ENCODE assay signal across 21 cellular contexts in genomic region chr17:77485089-77485833, GRCh38.
DNase-seq lines count a peak whose midpoint lies in the region; ATAC-seq, FAIRE-seq and TF ChIP-seq lines count a peak whose summit lies in the region.
"Had no signal": no experiment of that assay in that cellular context is flagged by ENCODE, and none has a peak within 500 bp of the region (broad histone marks: within the 10 kb centered on the region; RNA-seq: fewer than 3 reads in every experiment).

No MANE protein-coding gene starts in this region.

- dilution Hi-C loops in IMR-90 (cut with HindIII; ENCODE audit: low sequenced_read_pairs, unreplicated experiment): no loop called here

- no peak overlapping the region for H3K4ac ChIP-seq in IMR-90 (ENCODE audit: low read depth, low read length)
- no peak overlapping the region for H3K4ac ChIP-seq in H1 (replicated peaks; ENCODE audit: insufficient read length, low read depth, low read length)

- CTCF ChIA-PET in IMR-90 (lab: Yijun Ruan, JAX) (no interaction called here), H1 (lab: Charles Lee; ENCODE audit: partially characterized antibody) (no interaction called here), A673 (lab: Charles Lee) (no interaction called here)

- H3K9me3 ChIP-seq in IMR-90 (ENCODE audit: control insufficient read depth, insufficient read depth, low read length) (no peaks in the 10 kb centered on the region), H1 (ENCODE audit: insufficient read depth in 2 of 2, low read depth in 1 of 2, low read length in 1 of 2) (no peaks in the 10 kb centered on the region; a peak in 1 of 4 replicates), psoas muscle (no peaks in the 10 kb centered on the region), A673 (ENCODE audit: low read depth, low read length, poor library complexity, severe bottlenecking) (no peaks in the 10 kb centered on the region), right atrium auricular region (no peaks in the 10 kb centered on the region)

- H3K36me3 ChIP-seq in IMR-90 (ENCODE audit: control insufficient read depth, insufficient read depth, low read length): peaks cover 60% of the 10 kb centered on the region
- peaks cover 16 to 56% (median 30%) of the 10 kb centered on the region in 4 experiments; a peak in 6 of 8 replicates for H3K36me3 ChIP-seq in H1 (ENCODE audit: control insufficient read depth in 2 of 4, insufficient read depth in 4 of 4, low read length in 3 of 4)
- peaks cover 0 to 48% of the 10 kb centered on the region in 2 donors for H3K36me3 ChIP-seq in psoas muscle (ENCODE audit: insufficient read depth in 1 of 2, low read depth in 1 of 2)
- H3K36me3 ChIP-seq in A673 (ENCODE audit: insufficient read depth, low read length, poor library complexity, severe bottlenecking): peaks cover 16% of the 10 kb centered on the region
- peaks cover 36% of the 10 kb centered on the region for H3K36me3 ChIP-seq in right atrium auricular region

- H3K4me3 Mint-ChIP-seq in activated T-cell treated with anti-CD3 and anti-CD28 coated beads, Interleukin-2, amount 50 U/mL, for 24 hours: no peak overlapping the region
- H3K4me3 Mint-ChIP-seq: CD14-positive monocyte had no signal

- H3K79me1 ChIP-seq in IMR-90 (ENCODE audit: low read depth in 1 of 2, low read length in 2 of 2) (peaks cover 30 to 97% of the 10 kb centered on the region in 2 experiments), H1 (ENCODE audit: low read depth, low read length) (peaks cover 20% of the 10 kb centered on the region)

- H3K9me1 ChIP-seq in IMR-90 (ENCODE audit: insufficient read depth, low read length): peaks cover 24% of the 10 kb centered on the region

- H3K27ac Mint-ChIP-seq in activated T-cell treated with anti-CD3 and anti-CD28 coated beads, Interleukin-2, amount 50 U/mL, for 24 hours: peak overlapping the region; percentile 61

- H3K27me3 ChIP-seq in IMR-90 (ENCODE audit: control insufficient read depth, insufficient read depth, low read length): no peaks in the 10 kb centered on the region
- no peaks in the 10 kb centered on the region for H3K27me3 ChIP-seq in H1 (replicated peaks in 1 of 4; ENCODE audit: control insufficient read depth in 3 of 4, extremely low read depth in 1 of 4, insufficient read depth in 3 of 4, low read length in 3 of 4)
- H3K27me3 ChIP-seq in psoas muscle (ENCODE audit: insufficient read depth in 3 of 3, low read length in 2 of 3): no peaks in the 10 kb centered on the region
- H3K27me3 ChIP-seq in A673 (replicated peaks; ENCODE audit: insufficient read depth, low read depth, low read length, poor library complexity): no peaks in the 10 kb centered on the region
- no peaks in the 10 kb centered on the region for H3K27me3 ChIP-seq in right atrium auricular region

- H3K27me3 Mint-ChIP-seq in activated T-cell treated with anti-CD3 and anti-CD28 coated beads, Interleukin-2, amount 50 U/mL, for 24 hours: no peaks in the 10 kb centered on the region

- TF ChIP-seq RAD21 in IMR-90 (IDR thresholded peaks at IDR 0.05; ENCODE audit: low read length) (no peak), H1 (IDR thresholded peaks at IDR 0.05 in 1 of 2, conservative IDR thresholded peaks at IDR 0.05 in 1 of 2; ENCODE audit: low read depth in 2 of 2, low read length in 2 of 2) (no peak)

- H4K91ac ChIP-seq in IMR-90 (ENCODE audit: insufficient read depth, low read depth, low read length) (no peak overlapping the region), H1 (replicated peaks; ENCODE audit: insufficient read length, low read length) (no peak overlapping the region)

- no TSS peak for BruUV-seq in IMR-90 (replicated peaks; lab: Mats Ljungman, UMichigan)
- BruUV-seq in A673 (replicated peaks; lab: Mats Ljungman, UMichigan): no TSS peak

- peaks cover 18% of the 10 kb centered on the region; the same call in 1 of the 2 replicates for H3K23me2 ChIP-seq in H1 (ENCODE audit: low read depth, low read length)

- H3K4me1 ChIP-seq in IMR-90 (ENCODE audit: control insufficient read depth, insufficient read depth, low read length): peaks cover 8% of the 10 kb centered on the region; the same call in 1 of the 2 replicates
- peaks cover 2 to 8% (median 7%) of the 10 kb centered on the region in 4 experiments; a peak in 6 of 7 replicates for H3K4me1 ChIP-seq in H1 (replicated peaks in 1 of 4; ENCODE audit: control insufficient read depth in 3 of 4, insufficient read depth in 4 of 4, low read length in 3 of 4)
- peaks cover 11% of the 10 kb centered on the region for H3K4me1 ChIP-seq in psoas muscle
- peaks cover 10% of the 10 kb centered on the region for H3K4me1 ChIP-seq in A673 (ENCODE audit: insufficient read depth, low read length, poor library complexity, severe bottlenecking)
- peaks cover 0 to 12% of the 10 kb centered on the region in 2 donors for H3K4me1 ChIP-seq in right atrium auricular region

- H3K56ac ChIP-seq in IMR-90 (ENCODE audit: extremely low read depth, insufficient read depth, low read length) (no peak overlapping the region), H1 (replicated peaks; ENCODE audit: insufficient read length, low read depth, low read length) (peak overlapping the region; percentile 92)

- H2AK9ac ChIP-seq in IMR-90 (replicated peaks; ENCODE audit: low read depth, low read length, poor library complexity): peak overlapping the region; percentile 42

- FAIRE-seq in H1 (lab: Jason Lieb, UNC): no peak
- FAIRE-seq: A204.1 had no signal

- H3K4me3 ChIP-seq in IMR-90 (ENCODE audit: insufficient read depth, low read depth, low read length) (no peak overlapping the region), H1 (ENCODE audit: extremely low read depth in 1 of 4, insufficient read depth in 2 of 4, low read depth in 3 of 4, low read length in 4 of 4) (no peak overlapping the region), psoas muscle (no peak overlapping the region), A673 (ENCODE audit: low read depth, low read length, poor library complexity, severe bottlenecking) (no peak overlapping the region), right atrium auricular region (no peak overlapping the region)
- H3K4me3 ChIP-seq: GM23248 had no signal

- no peak overlapping the region for H2BK20ac ChIP-seq in IMR-90 (ENCODE audit: low read depth, low read length)
- no peak overlapping the region for H2BK20ac ChIP-seq in H1 (ENCODE audit: low read length)

- H3K14ac ChIP-seq in IMR-90 (replicated peaks; ENCODE audit: low read depth, low read length) (no peak overlapping the region), H1 (ENCODE audit: insufficient read length) (no peak overlapping the region)

- H2BK5ac ChIP-seq in IMR-90 (ENCODE audit: low read depth, low read length, poor library complexity, severe bottlenecking) (peak overlapping the region; percentile 70), H1 (ENCODE audit: low read depth, low read length) (no peak overlapping the region)

- H3K4me2 ChIP-seq in IMR-90 (ENCODE audit: low read depth, low read length) (no peak overlapping the region), H1 (ENCODE audit: insufficient read depth in 1 of 2, low read depth in 2 of 2, low read length in 2 of 2) (no peak overlapping the region)

- peaks cover 7 to 52% of the 10 kb centered on the region in 2 experiments; a peak in 3 of 4 replicates for H3K79me2 ChIP-seq in H1 (ENCODE audit: control insufficient read depth in 1 of 2, insufficient read depth in 2 of 2, low read length in 2 of 2)

- H2BK15ac ChIP-seq in IMR-90 (ENCODE audit: low read depth, low read length) (no peak overlapping the region), H1 (ENCODE audit: low read length) (no peak overlapping the region)

- POLR2A ChIA-PET in IMR-90 (lab: Charles Lee; ENCODE audit: unreplicated experiment) (no interaction called here), H1 (lab: Charles Lee; ENCODE audit: partially characterized antibody) (no interaction called here), A673 (lab: Charles Lee; ENCODE audit: low non-redundant PET) (no interaction called here)

- H3K4me1 Mint-ChIP-seq in activated T-cell treated with anti-CD3 and anti-CD28 coated beads, Interleukin-2, amount 50 U/mL, for 24 hours (ENCODE audit: low read depth): peaks cover 21% of the 10 kb centered on the region
- H3K4me1 Mint-ChIP-seq: CD14-positive monocyte had no signal

- H3K9me3 Mint-ChIP-seq in activated T-cell treated with anti-CD3 and anti-CD28 coated beads, Interleukin-2, amount 50 U/mL, for 24 hours: no peaks in the 10 kb centered on the region

- H2AFZ ChIP-seq in IMR-90 (replicated peaks; ENCODE audit: low read length, poor library complexity): no peak overlapping the region
- H2AFZ ChIP-seq in H1 (ENCODE audit: low read length): no peak overlapping the region
- H2AFZ ChIP-seq: GM23248 had no signal

- no peak overlapping the region for H2BK12ac ChIP-seq in H1 (ENCODE audit: low read depth, low read length)

- H3K23ac ChIP-seq in IMR-90 (ENCODE audit: low read depth, low read length) (no peak overlapping the region), H1 (ENCODE audit: insufficient read length) (no peak overlapping the region)

- no peak overlapping the region for H3K9ac ChIP-seq in IMR-90 (ENCODE audit: low read depth, low read length)
- no peak overlapping the region for H3K9ac ChIP-seq in H1 (replicated peaks in 1 of 4; ENCODE audit: extremely low read depth in 1 of 4, low read depth in 3 of 4, low read length in 3 of 4)
- H3K9ac ChIP-seq: GM23248 had no signal

- H3K36me3 Mint-ChIP-seq in activated T-cell treated with anti-CD3 and anti-CD28 coated beads, Interleukin-2, amount 50 U/mL, for 24 hours (ENCODE audit: low read depth): peaks cover 26% of the 10 kb centered on the region

- intact Hi-C loops in IMR-90 (cut with micrococcal nuclease) (no loop called here), psoas muscle (cut with DNase I) (no loop called here), A673 (cut with micrococcal nuclease; ENCODE audit: unreplicated experiment) (no loop called here)

- H2AK5ac ChIP-seq in IMR-90 (ENCODE audit: low read depth, low read length): peak overlapping the region; percentile 73
- H2AK5ac ChIP-seq in H1 (ENCODE audit: low read depth, low read length): peak overlapping the region; percentile 53; the same call in 1 of the 2 replicates

- DNase-seq in activated T-cell treated with anti-CD3 and anti-CD28 coated beads, Interleukin-2, amount 50 U/mL, for 24 hours: no peak
- DNase-seq in activated T-cell treated with anti-CD3 and anti-CD28 coated beads for 4 hours: no peak
- no peak for DNase-seq in IMR-90
- no peak for DNase-seq in H1 (ENCODE audit: low read depth in 1 of 2, low spot score in 2 of 2)
- DNase-seq in psoas muscle: peak; percentile 4 to 32
- DNase-seq in A673 (ENCODE audit: low spot score): no peak
- no peak for DNase-seq in right atrium auricular region (ENCODE audit: low spot score)
- no peak for DNase-seq in HT-29 (ENCODE audit: low spot score)
- DNase-seq: Calu3; DMS79; GM23248; Karpas-422; MM.1S; NCI-H1105; NCI-H1694 treated with DMSO at 0.1 percent for 48 hours; NCI-H69; NK-92 treated with Interleukin-12 subunit alpha and Interleukin-12 subunit beta, amount 100 ng/mL, for 24 hours; OCI-M1; RPMI8226 had no signal

- in situ Hi-C loops in IMR-90 (cut with MboI; ENCODE audit: low sequenced_read_pairs): no loop called here

- H4K5ac ChIP-seq in IMR-90 (ENCODE audit: low read depth, low read length): no peak overlapping the region
- no peak overlapping the region for H4K5ac ChIP-seq in H1 (ENCODE audit: insufficient read length, low read depth, low read length)

- no peak overlapping the region for H3K27ac ChIP-seq in IMR-90 (ENCODE audit: insufficient read depth, low read length)
- H3K27ac ChIP-seq in H1 (ENCODE audit: low read depth, low read length): no peak overlapping the region
- H3K27ac ChIP-seq in psoas muscle: no peak overlapping the region
- no peak overlapping the region for H3K27ac ChIP-seq in A673 (ENCODE audit: low read depth, low read length, poor library complexity, severe bottlenecking)
- H3K27ac ChIP-seq in right atrium auricular region: no peak overlapping the region
- H3K27ac ChIP-seq: GM23248 had no signal

- TF ChIP-seq POLR2A in IMR-90 (IDR thresholded peaks at IDR 0.05; ENCODE audit: low read depth, low read length) (no peak), H1 (IDR thresholded peaks at IDR 0.05; ENCODE audit: control extremely low read depth in 1 of 2, low read depth in 2 of 2, low read length in 2 of 2) (no peak)

- WGBS in IMR-90 (ENCODE audit: extremely low coverage in 2 of 2, insufficient read length in 1 of 2), 2 experiments: 93% methylated on average over 3 of the region's 5 CpGs; no CpG with 5 or more reads in 1 of the 2 experiments
- 95% methylated on average over 5 of the region's 5 CpGs; no CpG with 5 or more reads in 1 of the 2 experiments for WGBS in H1 (ENCODE audit: extremely low coverage in 1 of 2, insufficient coverage in 1 of 2, insufficient read length in 1 of 2, insufficient replicate concordance in 2 of 2, low coverage in 1 of 2, low lambda C conversion rate in 2 of 2, missing lambda C conversion rate in 1 of 2), 2 experiments
- 93 to 96% (median 93%) methylated on average over 5 of the region's 5 CpGs for WGBS in psoas muscle, 3 donors

- TF ChIP-seq EP300 in H1 (IDR thresholded peaks at IDR 0.05; ENCODE audit: borderline replicate concordance in 1 of 2, low read depth in 2 of 2, low read length in 2 of 2): no peak

- TF ChIP-seq CTCF in IMR-90 (conservative IDR thresholded peaks at IDR 0.05; ENCODE audit: low read depth, low read length) (no peak), H1 (IDR thresholded peaks at IDR 0.05; ENCODE audit: control extremely low read depth in 1 of 3, insufficient read depth in 1 of 3, low read depth in 1 of 3, low read length in 3 of 3) (no peak), psoas muscle (IDR thresholded peaks at IDR 0.05) (no peak), A673 (conservative IDR thresholded peaks at IDR 0.05; ENCODE audit: low read depth, low read length) (no peak), right atrium auricular region (IDR thresholded peaks at IDR 0.05) (no peak)

- H3K18ac ChIP-seq in IMR-90 (ENCODE audit: low read depth, low read length): no peak overlapping the region
- no peak overlapping the region for H3K18ac ChIP-seq in H1 (ENCODE audit: extremely low read depth, low read length)

- H4K20me1 ChIP-seq in IMR-90 (ENCODE audit: insufficient read depth, low read length): peaks cover 98% of the 10 kb centered on the region
- H4K20me1 ChIP-seq in H1 (replicated peaks in 1 of 2; ENCODE audit: control insufficient read depth in 1 of 2, insufficient read depth in 2 of 2, low read length in 2 of 2): peaks cover 0 to 30% of the 10 kb centered on the region in 2 experiments

- H2BK120ac ChIP-seq in IMR-90 (ENCODE audit: low read depth, low read length) (no peak overlapping the region), H1 (replicated peaks; ENCODE audit: low read depth, low read length) (no peak overlapping the region)

- ATAC-seq in IMR-90 (ENCODE audit: low read depth): no peak
- ATAC-seq in psoas muscle: no peak

- H4K8ac ChIP-seq in IMR-90 (ENCODE audit: low read depth in 2 of 2, low read length in 2 of 2) (no peak overlapping the region), H1 (ENCODE audit: extremely low read depth, insufficient read depth, low read length) (peak overlapping the region; percentile 9; the same call in 1 of the 2 replicates)

Comparison
In these comparisons a context has a peak if more than half of its experiments do, and no peak if none do; other contexts are left out.
1. DNase-seq: peak in psoas muscle (2 of 2); none in activated T-cell treated with anti-CD3 and anti-CD28 coated beads, Interleukin-2, amount 50 U/mL, for 24 hours (single experiment), activated T-cell treated with anti-CD3 and anti-CD28 coated beads for 4 hours (single experiment), IMR-90 (single experiment), H1 (0 of 2), A673 (single experiment), right atrium auricular region (single experiment) and HT-29 (single experiment).